Comparison of ENCODE assay signal across 8 cellular contexts in genomic region chr16:11497329-11497805, GRCh38.
DNase-seq lines count a peak whose midpoint lies in the region; ATAC-seq and TF ChIP-seq lines count a peak whose summit lies in the region.

No MANE protein-coding gene starts in this region.

- WGBS in suprapubic skin: 4% methylated on average over 10 of the region's 10 CpGs

- TF ChIP-seq CTCF in RWPE2 (IDR thresholded peaks at IDR 0.05; ENCODE audit: poor library complexity, severe bottlenecking): no peak
- TF ChIP-seq CTCF in dorsolateral prefrontal cortex (IDR thresholded peaks at IDR 0.05 in 54 of 56, conservative IDR thresholded peaks at IDR 0.05 in 2 of 56; ENCODE audit: low read depth in 1 of 56, partially characterized antibody in 56 of 56): peak in 32 of 56 donors; percentile 7 to 51 (median 33)
- TF ChIP-seq CTCF in lower lobe of right lung (IDR thresholded peaks at IDR 0.05): peak; percentile 21
- peak in 1 of 2 donors; percentile 5 for TF ChIP-seq CTCF in suprapubic skin (IDR thresholded peaks at IDR 0.05)
- TF ChIP-seq CTCF in glutamatergic neuron (IDR thresholded peaks at IDR 0.05; ENCODE audit: partially characterized antibody, unreplicated experiment): no peak

- ATAC-seq in RWPE2 (ENCODE audit: low read depth) (peak; percentile 94), lower lobe of right lung (peak; percentile 91 to 93), HG02884 (IDR thresholded peaks at IDR 0.05; ENCODE audit: unreplicated experiment) (no peak)

- intact Hi-C loops in dorsolateral prefrontal cortex (cut with DNase I) (loop anchor here in 1 of 2 donors (5.0 kb wide), 2 partner anchors 60 to 90 kb away; no protein-coding TSS in a partner anchor), lower lobe of right lung (cut with DNase I) (no loop called here)

- peak; percentile 84 for DNase-seq in DMS79 (lab: John Stamatoyannopoulos, UW)
- peak; percentile 84 for DNase-seq in LoVo (ENCODE audit: low spot score)
- DNase-seq in RWPE2 (ENCODE audit: low spot score): peak; percentile 98
- DNase-seq in dorsolateral prefrontal cortex: peak; percentile 73 to 93 (median 89)
- peak; percentile 93 for DNase-seq in lower lobe of right lung
- DNase-seq in suprapubic skin (ENCODE audit: low spot score in 2 of 2): peak; percentile 89
- no peak for DNase-seq in glutamatergic neuron

- H3K4me3 Mint-ChIP-seq in glutamatergic neuron (ENCODE audit: unreplicated experiment): no peak overlapping the region

- peaks cover 4% of the 10 kb centered on the region for H3K9me3 Mint-ChIP-seq in glutamatergic neuron (ENCODE audit: unreplicated experiment)

- H3K27me3 ChIP-seq in RWPE2 (ENCODE audit: insufficient read depth, poor library complexity, severe bottlenecking) (no peaks in the 10 kb centered on the region), dorsolateral prefrontal cortex (no peaks in the 10 kb centered on the region), lower lobe of right lung (ENCODE audit: low read depth) (no peaks in the 10 kb centered on the region), suprapubic skin (no peaks in the 10 kb centered on the region)

- no peak for TF ChIP-seq EP300 in suprapubic skin (IDR thresholded peaks at IDR 0.05)

- H3K9me3 ChIP-seq in RWPE2 (ENCODE audit: severe bottlenecking) (no peaks in the 10 kb centered on the region), lower lobe of right lung (no peaks in the 10 kb centered on the region), suprapubic skin (no peaks in the 10 kb centered on the region)

- H3K4me1 ChIP-seq in RWPE2 (ENCODE audit: insufficient read depth, poor library complexity, severe bottlenecking): peaks cover 31% of the 10 kb centered on the region
- H3K4me1 ChIP-seq in lower lobe of right lung: peaks cover 30% of the 10 kb centered on the region
- H3K4me1 ChIP-seq in suprapubic skin: peaks cover 28% of the 10 kb centered on the region

- no peak overlapping the region for H3K27ac Mint-ChIP-seq in glutamatergic neuron (ENCODE audit: unreplicated experiment)

- TF ChIP-seq POLR2A in suprapubic skin (IDR thresholded peaks at IDR 0.05): no peak

- peaks cover 1% of the 10 kb centered on the region for H3K4me1 Mint-ChIP-seq in glutamatergic neuron (ENCODE audit: low read depth, unreplicated experiment)

- H3K36me3 ChIP-seq in RWPE2 (ENCODE audit: low read depth) (no peaks in the 10 kb centered on the region), lower lobe of right lung (no peaks in the 10 kb centered on the region), suprapubic skin (no peaks in the 10 kb centered on the region)

- H3K27ac ChIP-seq in RWPE2 (ENCODE audit: poor library complexity, severe bottlenecking) (peak overlapping the region; percentile 93), dorsolateral prefrontal cortex (peak overlapping the region in 55 of 59 donors; percentile 11 to 85 (median 75)), lower lobe of right lung (peak overlapping the region; percentile 76), suprapubic skin (peak overlapping the region; percentile 80)

- peaks cover 2% of the 10 kb centered on the region for H3K27me3 Mint-ChIP-seq in glutamatergic neuron (ENCODE audit: unreplicated experiment)

- H3K36me3 Mint-ChIP-seq in glutamatergic neuron (ENCODE audit: unreplicated experiment): no peaks in the 10 kb centered on the region

- no peak overlapping the region for H3K4me3 ChIP-seq in RWPE2 (ENCODE audit: severe bottlenecking)
- H3K4me3 ChIP-seq in dorsolateral prefrontal cortex: peak overlapping the region in 5 of 59 donors; percentile 8 to 27 (median 10)
- H3K4me3 ChIP-seq in lower lobe of right lung: no peak overlapping the region
- H3K4me3 ChIP-seq in suprapubic skin: no peak overlapping the region

Comparison
In these comparisons a context has a peak if more than half of its experiments do, and no peak if none do; other contexts are left out.
1. CTCF ChIP-seq: peak in dorsolateral prefrontal cortex (32 of 56) and lower lobe of right lung (single experiment); none in RWPE2 (single experiment) and glutamatergic neuron (single experiment).
2. Peak in every context shown above with its lines, with median percentiles within 50 percentile points of each other: H3K27ac ChIP-seq.